In genomic region chr3:111998661-111999641, GRCh38 we compare ENCODE assay signal across 8 cellular contexts. TPM values are rescaled to one million over a fixed set of nuclear protein-coding genes. Genes with fewer than 3 reads are reported as not detected.
DNase-seq lines count a peak whose midpoint lies in the region; ATAC-seq and TF ChIP-seq lines count a peak whose summit lies in the region.

TAGLN3 (plus strand) TSS chr3:111998922; CDS start chr3:111999423, 501 bp downstream.

- H3K9me2 ChIP-seq in PC-3 (replicated peaks; ENCODE audit: low read length): no peaks in the 10 kb centered on the region

- no TSS peak for BruUV-seq in PC-3 (replicated peaks; lab: Mats Ljungman, UMichigan)

- H4K5ac ChIP-seq in mesendoderm (ENCODE audit: low read length): peak within 1 kb of the TSS; percentile 60

- no peak within 1 kb of the TSS for H3K27ac ChIP-seq in PC-3 (ENCODE audit: low read length)
- peak within 1 kb of the TSS; percentile 81 for H3K27ac ChIP-seq in mesendoderm (ENCODE audit: low read depth, low read length)
- H3K27ac ChIP-seq in tibial artery: no peak within 1 kb of the TSS

- H3K36me3 ChIP-seq in PC-3 (ENCODE audit: low read depth, low read length) (no peaks in the 10 kb centered on the region), endocrine pancreas (ENCODE audit: control insufficient read depth, insufficient read depth, low read length) (no peaks in the 10 kb centered on the region), mesendoderm (ENCODE audit: control insufficient read depth, insufficient read depth, low read length) (no peaks in the 10 kb centered on the region), tibial artery (no peaks in the 10 kb centered on the region)

- peak within 1 kb of the TSS; percentile 95 for H3K23ac ChIP-seq in mesendoderm (ENCODE audit: low read length)

- H3K9ac ChIP-seq in PC-3 (ENCODE audit: low read length) (no peak within 1 kb of the TSS), endocrine pancreas (ENCODE audit: control insufficient read depth, insufficient read depth, low read length) (peak within 1 kb of the TSS; percentile 87), mesendoderm (ENCODE audit: low read length) (peak within 1 kb of the TSS; percentile 81)

- POLR2A ChIA-PET in PC-3 (lab: Charles Lee; ENCODE audit: unreplicated experiment): interaction anchor here (0.7 kb wide), 1 partner anchor 10 kb away, joined by 3 read pairs; no protein-coding TSS in a partner anchor

- H3K79me2 ChIP-seq in PC-3 (ENCODE audit: low read length) (no peaks in the 10 kb centered on the region), mesendoderm (ENCODE audit: control insufficient read depth, insufficient read depth, low read length) (no peaks in the 10 kb centered on the region)

- CTCF ChIA-PET in PC-3 (lab: Charles Lee): interaction anchor here (2.7 kb wide), 1 partner anchor 14 kb away, joined by 14 read pairs; no protein-coding TSS in a partner anchor

- DNase-seq in ELR (ENCODE audit: low read depth) (peak; percentile 57), PC-3 (peak; percentile 33), mesendoderm (peak; percentile 78), tibial artery (no peak), GDM1 (lab: John Stamatoyannopoulos, UW) (no peak)

- H4K8ac ChIP-seq in mesendoderm (ENCODE audit: low read depth, low read length): no peak within 1 kb of the TSS

- H3K4me2 ChIP-seq in PC-3 (ENCODE audit: low read length) (peak within 1 kb of the TSS; percentile 87), mesendoderm (ENCODE audit: low read length) (peak within 1 kb of the TSS; percentile 62)

- WGBS in mesendoderm (ENCODE audit: extremely low coverage, insufficient coverage, low lambda C conversion rate): no CpG with 5 or more reads among the region's 41 CpGs

- no peak within 1 kb of the TSS for H3K4ac ChIP-seq in mesendoderm (ENCODE audit: low read depth, low read length)

- peak within 1 kb of the TSS; percentile 77 for H3K56ac ChIP-seq in mesendoderm (ENCODE audit: low read length)

- no peak within 1 kb of the TSS for H2BK120ac ChIP-seq in mesendoderm (ENCODE audit: low read depth, low read length)

- no peak within 1 kb of the TSS for H2BK15ac ChIP-seq in mesendoderm (replicated peaks; ENCODE audit: low read depth)

- intact Hi-C loops in PC-3 (cut with micrococcal nuclease): no loop called here
- intact Hi-C loops in tibial artery (cut with DNase I; ENCODE audit: low total_unique reads): no loop called here

- no peak within 1 kb of the TSS for H2AK5ac ChIP-seq in mesendoderm (ENCODE audit: low read length)

- no peaks in the 10 kb centered on the region for H3K9me3 ChIP-seq in PC-3 (ENCODE audit: low read length)
- no peaks in the 10 kb centered on the region for H3K9me3 ChIP-seq in endocrine pancreas (ENCODE audit: control insufficient read depth, low read length)
- no peaks in the 10 kb centered on the region for H3K9me3 ChIP-seq in tibial artery

- H4K20me1 ChIP-seq in PC-3 (ENCODE audit: low read length): no peaks in the 10 kb centered on the region

- H3K4me3 ChIP-seq in PC-3 (ENCODE audit: low read length): peak within 1 kb of the TSS; percentile 65
- peak within 1 kb of the TSS; percentile 77 for H3K4me3 ChIP-seq in endocrine pancreas (ENCODE audit: control insufficient read depth, insufficient read depth, low read length)
- peak within 1 kb of the TSS; percentile 74 for H3K4me3 ChIP-seq in mesendoderm (ENCODE audit: low read length)
- peak within 1 kb of the TSS; percentile 29 to 42 for H3K4me3 ChIP-seq in tibial artery

- peaks cover 4% of the 10 kb centered on the region for H3F3A ChIP-seq in PC-3 (ENCODE audit: low read length, unreplicated experiment)

- H2AFZ ChIP-seq in PC-3 (ENCODE audit: low read length): peak within 1 kb of the TSS; percentile 87

- peak; percentile 41 for ATAC-seq in HG02981 (IDR thresholded peaks at IDR 0.05; ENCODE audit: unreplicated experiment)
- peak; percentile 54 for ATAC-seq in PC-3
- no peak for ATAC-seq in GM19397 (IDR thresholded peaks at IDR 0.05; ENCODE audit: unreplicated experiment)

- H3K79me1 ChIP-seq in mesendoderm (ENCODE audit: low read length): no peaks in the 10 kb centered on the region

- H2BK5ac ChIP-seq in mesendoderm (ENCODE audit: low read length): no peak within 1 kb of the TSS

- H3K27me3 ChIP-seq in PC-3 (ENCODE audit: low read length): no peaks in the 10 kb centered on the region
- no peaks in the 10 kb centered on the region for H3K27me3 ChIP-seq in endocrine pancreas (ENCODE audit: control insufficient read depth, insufficient read depth, low read length)
- no peaks in the 10 kb centered on the region for H3K27me3 ChIP-seq in mesendoderm (ENCODE audit: insufficient read depth, low read length, poor library complexity)
- H3K27me3 ChIP-seq in tibial artery: peaks cover 0 to 13% of the 10 kb centered on the region in 2 donors

- no peak for TF ChIP-seq CTCF in PC-3 (conservative IDR thresholded peaks at IDR 0.05; ENCODE audit: low read depth, low read length)
- no peak for TF ChIP-seq CTCF in tibial artery (IDR thresholded peaks at IDR 0.05)

- H3K4me1 ChIP-seq in PC-3 (ENCODE audit: insufficient read depth, low read length) (peaks cover 32% of the 10 kb centered on the region), endocrine pancreas (ENCODE audit: control insufficient read depth, insufficient read depth, low read length) (peaks cover 12% of the 10 kb centered on the region), mesendoderm (ENCODE audit: control insufficient read depth, low read depth, low read length) (peaks cover 10% of the 10 kb centered on the region), tibial artery (peaks cover 0 to 14% (median 10%) of the 10 kb centered on the region in 4 donors)

- H3K18ac ChIP-seq in mesendoderm (ENCODE audit: low read length): peak within 1 kb of the TSS; percentile 13

RNA-seq across cellular contexts. Expression of gene TAGLN3, which starts in this region (rescaled TPM):
- total RNA-seq in PC-3 (2014; rRNA removed): 2.6 and 4.3 TPM in 2 replicates
- polyA plus RNA-seq in mesendoderm (2013, experiment 1 of 2): 4.0 TPM
- polyA plus RNA-seq in mesendoderm (2013, experiment 2 of 2): 3.9 TPM

Comparison
In these comparisons a context has a peak if more than half of its experiments do, and no peak if none do; other contexts are left out.
1. DNase-seq: peak in ELR (single experiment), PC-3 (single experiment) and mesendoderm (single experiment); none in tibial artery (0 of 2) and GDM1 (single experiment).
2. Peak in every context shown above with its lines, with median percentiles within 50 percentile points of each other: H3K4me3 ChIP-seq.